Comparison of ENCODE assay signal across 8 cellular contexts in genomic region chr11:67260885-67261634, GRCh38. TPM values are rescaled to one million over a fixed set of nuclear protein-coding genes. Genes with fewer than 3 reads are reported as not detected.
DNase-seq lines count a peak whose midpoint lies in the region; ATAC-seq and TF ChIP-seq lines count a peak whose summit lies in the region.
"Not testable (repeated sequence)": the region's sequence is repeated elsewhere in the genome, so short reads cannot be mapped to it uniquely, and the experiment has no call there.

No MANE protein-coding gene starts in this region.

- H3K4me1 ChIP-seq in MM.1S (ENCODE audit: low read length) (peaks cover 22% of the 10 kb centered on the region), suprapubic skin (peaks cover 53% of the 10 kb centered on the region)

- H3K79me2 ChIP-seq in MM.1S (ENCODE audit: low read length) = not testable (repeated sequence)

- TF ChIP-seq EP300 in suprapubic skin (IDR thresholded peaks at IDR 0.05) = not testable (repeated sequence)

- TF ChIP-seq POLR2A in suprapubic skin (IDR thresholded peaks at IDR 0.05) = not testable (repeated sequence)

- not testable (repeated sequence) for H3K36me3 ChIP-seq in MM.1S (replicated peaks; ENCODE audit: insufficient read depth, low read length)
- H3K36me3 ChIP-seq in suprapubic skin = peaks cover 12% of the 10 kb centered on the region

- not testable (repeated sequence) for H3K9me3 Mint-ChIP-seq in activated naive CD8-positive, alpha-beta T cell (ENCODE audit: low read depth)

- peak; percentile 36 for ATAC-seq in SK-N-SH treated with all-trans-retinoic acid at 6 μM for 48 hours

- H3K9me3 ChIP-seq in MM.1S (replicated peaks; ENCODE audit: insufficient read depth, low read length); suprapubic skin: not testable (repeated sequence)

- DNase-seq in COLO668 (lab: John Stamatoyannopoulos, UW; ENCODE audit: unreplicated experiment) (peak; percentile 55), MM.1S (peak; percentile 41), epithelial cell of esophagus (ENCODE audit: low read depth) (peak; percentile 43), iPS-NIHi7 (ENCODE audit: extremely low spot score) (peak; percentile 86), occipital lobe (lab: John Stamatoyannopoulos, UW) (peak; percentile 38), suprapubic skin (ENCODE audit: low spot score in 2 of 2) (peak in 1 of 2 donors; percentile 82)

- TF ChIP-seq CTCF in MM.1S (IDR thresholded peaks at IDR 0.05; ENCODE audit: low read length); epithelial cell of esophagus (IDR thresholded peaks at IDR 0.05; ENCODE audit: insufficient read depth, low read depth, low read length, missing control alignments); suprapubic skin (IDR thresholded peaks at IDR 0.05): not testable (repeated sequence)

- peak overlapping the region; percentile 69 for H3K4me3 Mint-ChIP-seq in activated naive CD8-positive, alpha-beta T cell

- WGBS in suprapubic skin = 34% methylated on average over 32 of the region's 49 CpGs

- H3K27me3 Mint-ChIP-seq in activated naive CD8-positive, alpha-beta T cell = not testable (repeated sequence)

- peak overlapping the region; percentile 90 for H2AFZ ChIP-seq in MM.1S (ENCODE audit: low read length)

- peaks cover 34% of the 10 kb centered on the region for H3F3A ChIP-seq in MM.1S (ENCODE audit: insufficient read depth, low read length)

- not testable (repeated sequence) for H3K9ac ChIP-seq in MM.1S (ENCODE audit: low read length)

- not testable (repeated sequence) for H3K9me2 ChIP-seq in MM.1S (replicated peaks; ENCODE audit: insufficient read depth, low read length)

- peak overlapping the region; percentile 66 for H3K4me3 ChIP-seq in MM.1S (ENCODE audit: low read length)
- peak overlapping the region; percentile 27 for H3K4me3 ChIP-seq in epithelial cell of esophagus (ENCODE audit: low read length)
- peak overlapping the region; percentile 42 for H3K4me3 ChIP-seq in suprapubic skin

- H3K27ac ChIP-seq in MM.1S (ENCODE audit: low read length) = not testable (repeated sequence)
- H3K27ac ChIP-seq in suprapubic skin = peak overlapping the region; percentile 2

- H3K27me3 ChIP-seq in MM.1S (replicated peaks; ENCODE audit: insufficient read depth, low read length); suprapubic skin: not testable (repeated sequence)

- peak overlapping the region; percentile 46 for H3K27ac Mint-ChIP-seq in activated naive CD8-positive, alpha-beta T cell

- peaks cover 49% of the 10 kb centered on the region for H3K4me1 Mint-ChIP-seq in activated naive CD8-positive, alpha-beta T cell (ENCODE audit: low read depth)

- H4K20me1 ChIP-seq in MM.1S (ENCODE audit: insufficient read depth, low read length) = not testable (repeated sequence)

- peak overlapping the region; percentile 96 for H3K4me2 ChIP-seq in MM.1S (ENCODE audit: low read depth, low read length)

- not testable (repeated sequence) for H3K36me3 Mint-ChIP-seq in activated naive CD8-positive, alpha-beta T cell

RNA-seq across cellular contexts. Expression of gene GRK2, which starts 5.2 kb away (rescaled TPM):
- total RNA-seq in occipital lobe (44.9 TPM), suprapubic skin (100 to 1,000 TPM in 2 of 4 donors, 10 to 100 TPM in 2; 84.3 to 157 (median 105) TPM)

RNA-seq across cellular contexts. Expression of gene ANKRD13D, which starts 28.0 kb away (rescaled TPM):
- total RNA-seq in occipital lobe (49.4 TPM), suprapubic skin (100 to 1,000 TPM in 1 of 4 donors, 10 to 100 TPM in 3; 55.7 to 154 (median 77.2) TPM)

RNA-seq across cellular contexts. Expression of gene SSH3, which starts 42.3 kb away (rescaled TPM):
- 2.0 TPM for total RNA-seq in occipital lobe
- 100 to 1,000 TPM in 1 of 4 donors, 10 to 100 TPM in 3; 49.4 to 107 (median 63.9) TPM for total RNA-seq in suprapubic skin

Comparison
In these comparisons a context has a peak if more than half of its experiments do, and no peak if none do; other contexts are left out.
1. RNA of gene SSH3, which starts 42.3 kb away (total RNA-seq): 49.4 to 107 TPM in suprapubic skin; 2.0 TPM in occipital lobe (single experiment); every median in the first group is over 10 times any median in the second.
2. Peak in every context shown above with its lines, with median percentiles within 50 percentile points of each other: H3K4me3 ChIP-seq.